14 cellular contexts compared by ENCODE assay signal in genomic region chr3:148790841-148791240, GRCh38. TPM values are rescaled to one million over a fixed set of nuclear protein-coding genes. Genes with fewer than 3 reads are reported as not detected.
DNase-seq lines count a peak whose midpoint lies in the region; TF ChIP-seq lines count a peak whose summit lies in the region.
"Had no signal": no experiment of that assay in that cellular context is flagged by ENCODE, and none has a peak within 500 bp of the region (broad histone marks: within the 10 kb centered on the region; RNA-seq: fewer than 3 reads in every experiment).

No MANE protein-coding gene starts in this region.

- peaks cover 61% of the 10 kb centered on the region for H3K4me1 Mint-ChIP-seq in neural progenitor cell

- H4K20me1 ChIP-seq in neural progenitor cell (ENCODE audit: low read depth) (no peaks in the 10 kb centered on the region), osteoblast (ENCODE audit: insufficient read depth, low read length) (no peaks in the 10 kb centered on the region)

- H3K4me2 ChIP-seq in neural progenitor cell (no peak overlapping the region), osteoblast (ENCODE audit: insufficient read depth, low read length) (no peak overlapping the region)

- H3K9me3 ChIP-seq in neural progenitor cell (ENCODE audit: low read depth) (peaks cover 6% of the 10 kb centered on the region), osteoblast (ENCODE audit: low read depth, low read length) (no peaks in the 10 kb centered on the region)

- H2AFZ ChIP-seq in neural progenitor cell (replicated peaks) (no peak overlapping the region), osteoblast (ENCODE audit: low read length) (no peak overlapping the region)

- no peak overlapping the region for H3K4me3 Mint-ChIP-seq in neural progenitor cell

- no peaks in the 10 kb centered on the region for H3K79me2 ChIP-seq in neural progenitor cell (ENCODE audit: low read depth)
- no peaks in the 10 kb centered on the region for H3K79me2 ChIP-seq in osteoblast (ENCODE audit: insufficient read depth, low read length)

- H3K27ac Mint-ChIP-seq in neural progenitor cell, result peak overlapping the region; percentile 89

- H3K27ac ChIP-seq in neural progenitor cell (no peak overlapping the region), osteoblast (ENCODE audit: low read depth, low read length) (no peak overlapping the region)

- H3K27me3 ChIP-seq in neural progenitor cell, result no peaks in the 10 kb centered on the region
- peaks cover 2% of the 10 kb centered on the region for H3K27me3 ChIP-seq in osteoblast (ENCODE audit: insufficient read depth, low read length)

- no peaks in the 10 kb centered on the region for H3K4me1 ChIP-seq in neural progenitor cell
- peaks cover 9% of the 10 kb centered on the region for H3K4me1 ChIP-seq in osteoblast (ENCODE audit: insufficient read depth, low read length)

- H3K4me3 ChIP-seq in fibroblast of villous mesenchyme (ENCODE audit: low read depth, low read length) (no peak overlapping the region), neural progenitor cell (no peak overlapping the region), osteoblast (ENCODE audit: insufficient read depth, low read length) (no peak overlapping the region)

- H3K36me3 Mint-ChIP-seq in neural progenitor cell, result peaks cover 2% of the 10 kb centered on the region

- H3K9me3 Mint-ChIP-seq in neural progenitor cell, result peaks cover 7% of the 10 kb centered on the region

- DNase-seq in NCI-H2029 (lab: John Stamatoyannopoulos, UW) (peak; percentile 15), NCI-H2029 treated with DMSO at 0.1 percent for 48 hours (lab: John Stamatoyannopoulos, UW) (no peak), fibroblast of villous mesenchyme (ENCODE audit: low read depth) (peak; percentile 7), neural progenitor cell (ENCODE audit: low spot score) (no peak), ureter (ENCODE audit: low spot score) (peak; percentile 46), osteoblast (ENCODE audit: insufficient read length, low spot score, missing footprints) (no peak), NAMALWA (ENCODE audit: low spot score) (no peak)
- no peak for DNase-seq in activated naive CD4-positive, alpha-beta T cell treated with anti-CD3 and anti-CD28 coated beads, Interleukin-2, amount 50 U/mL, for 16 hours
- DNase-seq: activated T-cell treated with anti-CD3 and anti-CD28 coated beads for 4 hours; central memory CD4-positive, alpha-beta T cell; NCI-H1105 treated with DMSO at 0.1 percent for 48 hours; PC-3; stimulated activated CD4-positive, alpha-beta T cell treated with anti-CD3 and anti-CD28 coated beads, Interleukin-4, amount 100 ng/mL, for 4 hours had no signal

- H3K27me3 Mint-ChIP-seq in neural progenitor cell (ENCODE audit: insufficient read depth, low read depth), result no peaks in the 10 kb centered on the region

- TF ChIP-seq CTCF in fibroblast of villous mesenchyme (IDR thresholded peaks at IDR 0.05; ENCODE audit: insufficient read depth, low read depth, low read length) (no peak), neural progenitor cell (IDR thresholded peaks at IDR 0.05) (no peak), osteoblast (IDR thresholded peaks at IDR 0.05; ENCODE audit: extremely low read depth, low read depth, low read length) (no peak)

- no peaks in the 10 kb centered on the region for H3K36me3 ChIP-seq in neural progenitor cell
- no peaks in the 10 kb centered on the region for H3K36me3 ChIP-seq in osteoblast (ENCODE audit: insufficient read depth, low read length)

- H3K9ac ChIP-seq in neural progenitor cell, result no peak overlapping the region

- no peaks in the 10 kb centered on the region for H3F3A ChIP-seq in neural progenitor cell (ENCODE audit: low read depth)

RNA-seq across cellular contexts. Expression of gene CPB1, which starts 36.8 kb away (rescaled TPM):
- total RNA-seq in fibroblast of villous mesenchyme (not detected in 2 replicates), neural progenitor cell (ENCODE audit: low replicate concordance) (not detected in 2 replicates), ureter (not detected), osteoblast (1.1 and 1.8 TPM in 2 replicates)
- total RNA-seq: A172, PC-3 had no signal

Comparison
In these comparisons a context has a peak if more than half of its experiments do, and no peak if none do; other contexts are left out.
1. DNase-seq: peak in NCI-H2029 (single experiment), fibroblast of villous mesenchyme (single experiment) and ureter (single experiment); none in NCI-H2029 treated with DMSO at 0.1 percent for 48 hours (single experiment), neural progenitor cell (single experiment), osteoblast (single experiment), activated naive CD4-positive, alpha-beta T cell treated with anti-CD3 and anti-CD28 coated beads, Interleukin-2, amount 50 U/mL, for 16 hours (single experiment) and NAMALWA (single experiment).